In the genomic region with DNA sequence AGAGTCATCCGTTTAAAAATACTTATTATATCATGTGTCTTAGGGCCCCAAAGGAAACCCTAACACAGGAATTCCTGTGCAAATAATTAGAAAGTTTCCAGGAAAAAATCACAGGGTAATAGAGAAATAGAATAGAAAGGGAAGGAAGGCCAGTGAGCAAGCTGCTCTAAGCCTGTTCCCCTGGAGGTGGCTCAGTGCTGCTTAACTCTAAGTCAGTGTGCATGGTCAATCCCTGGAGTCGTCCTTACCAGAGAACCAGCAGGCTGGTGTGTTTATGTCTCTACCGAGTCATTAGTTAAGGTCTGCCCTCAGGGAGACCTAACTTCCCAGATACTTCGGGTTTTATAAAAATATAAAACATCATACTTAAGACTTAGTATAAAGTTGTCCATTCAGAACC, we compare ENCODE assay signal across 1 cellular context.
TF ChIP-seq lines count a peak whose summit lies in the region.

No MANE protein-coding gene starts in this region.

TF ChIP-seq in HepG2, 621 proteins besides CTCF, POLR2A, EP300 and RAD21 (continued from another document):
- TF ChIP-seq, protein P1, sequence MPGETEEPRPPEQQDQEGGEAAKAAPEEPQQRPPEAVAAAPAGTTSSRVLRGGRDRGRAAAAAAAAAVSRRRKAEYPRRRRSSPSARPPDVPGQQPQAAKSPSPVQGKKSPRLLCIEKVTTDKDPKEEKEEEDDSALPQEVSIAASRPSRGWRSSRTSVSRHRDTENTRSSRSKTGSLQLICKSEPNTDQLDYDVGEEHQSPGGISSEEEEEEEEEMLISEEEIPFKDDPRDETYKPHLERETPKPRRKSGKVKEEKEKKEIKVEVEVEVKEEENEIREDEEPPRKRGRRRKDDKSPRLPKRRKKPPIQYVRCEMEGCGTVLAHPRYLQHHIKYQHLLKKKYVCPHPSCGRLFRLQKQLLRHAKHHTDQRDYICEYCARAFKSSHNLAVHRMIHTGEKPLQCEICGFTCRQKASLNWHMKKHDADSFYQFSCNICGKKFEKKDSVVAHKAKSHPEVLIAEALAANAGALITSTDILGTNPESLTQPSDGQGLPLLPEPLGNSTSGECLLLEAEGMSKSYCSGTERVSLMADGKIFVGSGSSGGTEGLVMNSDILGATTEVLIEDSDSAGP (CRISPR knock-in tag; IDR thresholded peaks at IDR 0.05; ENCODE audit: borderline replicate concordance), result no peak
- TF ChIP-seq, protein P2, sequence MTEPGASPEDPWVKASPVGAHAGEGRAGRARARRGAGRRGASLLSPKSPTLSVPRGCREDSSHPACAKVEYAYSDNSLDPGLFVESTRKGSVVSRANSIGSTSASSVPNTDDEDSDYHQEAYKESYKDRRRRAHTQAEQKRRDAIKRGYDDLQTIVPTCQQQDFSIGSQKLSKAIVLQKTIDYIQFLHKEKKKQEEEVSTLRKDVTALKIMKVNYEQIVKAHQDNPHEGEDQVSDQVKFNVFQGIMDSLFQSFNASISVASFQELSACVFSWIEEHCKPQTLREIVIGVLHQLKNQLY (CRISPR knock-in tag; IDR thresholded peaks at IDR 0.05), result no peak
- TF ChIP-seq GLI4 (CRISPR knock-in tag; IDR thresholded peaks at IDR 0.05; ENCODE audit: borderline replicate concordance) (no peak), BCL6 (CRISPR knock-in tag; IDR thresholded peaks at IDR 0.05) (no peak), HOXA9 (CRISPR knock-in tag; IDR thresholded peaks at IDR 0.05; ENCODE audit: borderline replicate concordance) (no peak), ETV6 (CRISPR knock-in tag; conservative IDR thresholded peaks at IDR 0.05) (no peak), ZNF260 (CRISPR knock-in tag; IDR thresholded peaks at IDR 0.05; ENCODE audit: borderline replicate concordance, low read depth) (no peak), HMG20A (CRISPR knock-in tag; IDR thresholded peaks at IDR 0.05; ENCODE audit: borderline replicate concordance) (no peak), THAP11 (CRISPR knock-in tag; IDR thresholded peaks at IDR 0.05) (no peak), ZNF251 (CRISPR knock-in tag; IDR thresholded peaks at IDR 0.05) (no peak)
